ENCODE assay signal across 16 cellular contexts in genomic region chr20:19812056-19812455, GRCh38. TPM values are rescaled to one million over a fixed set of nuclear protein-coding genes. Genes with fewer than 3 reads are reported as not detected.
DNase-seq lines count a peak whose midpoint lies in the region; ATAC-seq, FAIRE-seq and TF ChIP-seq lines count a peak whose summit lies in the region.
"Had no signal": no experiment of that assay in that cellular context is flagged by ENCODE, and none has a peak within 500 bp of the region (broad histone marks: within the 10 kb centered on the region; RNA-seq: fewer than 3 reads in every experiment).

No MANE protein-coding gene starts in this region.

- no peaks in the 10 kb centered on the region for H3K9me3 Mint-ChIP-seq in osteocyte (ENCODE audit: unreplicated experiment)

- H3K27ac Mint-ChIP-seq in osteocyte (ENCODE audit: unreplicated experiment) = peak overlapping the region; percentile 43

- H3K9me3 ChIP-seq in BLaER1 treated with 17β-estradiol and CSF1 and Interleukin-3, amounts not matched to agents 10 nM and 100 nM (replicated peaks in 1 of 11) = no peaks in the 10 kb centered on the region
- H3K9me3 ChIP-seq: MG63 had no signal

- H4K20me1 ChIP-seq in BLaER1 treated with 17β-estradiol and CSF1 and Interleukin-3, amounts not matched to agents 10 nM and 100 nM = no peaks in the 10 kb centered on the region; a peak in 3 of 22 replicates

- H3K4me1 Mint-ChIP-seq in osteocyte (ENCODE audit: unreplicated experiment) = peaks cover 82% of the 10 kb centered on the region

- no peak overlapping the region for H3K4me3 Mint-ChIP-seq in osteocyte (ENCODE audit: unreplicated experiment)

- peak overlapping the region in 8 of 11 experiments; percentile 20 to 64 (median 43); a peak in 14 of 22 replicates for H3K27ac ChIP-seq in BLaER1 treated with 17β-estradiol and CSF1 and Interleukin-3, amounts not matched to agents 10 nM and 100 nM
- H3K27ac ChIP-seq: HL-60 had no signal

- FAIRE-seq in bronchial epithelial cell (lab: Jason Lieb, UNC) (no peak), GM12892 (lab: Jason Lieb, UNC) (no peak)
- FAIRE-seq: K562 had no signal

- peak; percentile 33 for DNase-seq in LHCN-M2 (ENCODE audit: low read depth)
- DNase-seq in bronchial epithelial cell (ENCODE audit: low read depth) = peak; percentile 23
- DNase-seq in osteocyte (ENCODE audit: extremely low spot score, unreplicated experiment) = no peak
- no peak for DNase-seq in glomerular visceral epithelial cell (ENCODE audit: extremely low spot score)
- no peak for DNase-seq in GM12892 (ENCODE audit: insufficient read length)
- no peak for DNase-seq in activated naive CD4-positive, alpha-beta T cell (lab: John Stamatoyannopoulos, UW)
- DNase-seq: C1 segment of cervical spinal cord, EL, MG63, NCI-H1105, NCI-H187 had no signal

- peak overlapping the region; percentile 46 to 86 (median 74) for H3K4me2 ChIP-seq in BLaER1 treated with 17β-estradiol and CSF1 and Interleukin-3, amounts not matched to agents 10 nM and 100 nM

- ATAC-seq in GM18909 (IDR thresholded peaks at IDR 0.05; ENCODE audit: poor library complexity, unreplicated experiment) = no peak
- ATAC-seq: HCT116, K562 had no signal

- no peak for TF ChIP-seq POLR2A in GM12892 (IDR thresholded peaks at IDR 0.05; ENCODE audit: low read depth, low read length)

- peaks cover 18% of the 10 kb centered on the region for H3K36me3 Mint-ChIP-seq in osteocyte (ENCODE audit: unreplicated experiment)

- peaks cover 0 to 15% (median 0%) of the 10 kb centered on the region in 11 experiments; a peak in 3 of 22 replicates for H3K36me3 ChIP-seq in BLaER1 treated with 17β-estradiol and CSF1 and Interleukin-3, amounts not matched to agents 10 nM and 100 nM
- no peaks in the 10 kb centered on the region for H3K36me3 ChIP-seq in bronchial epithelial cell (ENCODE audit: control insufficient read depth, insufficient read depth, low read length)
- H3K36me3 ChIP-seq: MG63 had no signal

- H3K27me3 ChIP-seq in BLaER1 treated with 17β-estradiol and CSF1 and Interleukin-3, amounts not matched to agents 10 nM and 100 nM = no peaks in the 10 kb centered on the region
- H3K27me3 ChIP-seq in bronchial epithelial cell (ENCODE audit: control insufficient read depth, insufficient read depth, low read length) = no peaks in the 10 kb centered on the region
- H3K27me3 ChIP-seq: MG63 had no signal

- H3K4me3 ChIP-seq in BLaER1 treated with 17β-estradiol and CSF1 and Interleukin-3, amounts not matched to agents 10 nM and 100 nM = no peak overlapping the region
- H3K4me3 ChIP-seq in bronchial epithelial cell (ENCODE audit: low read depth, low read length) = no peak overlapping the region
- H3K4me3 ChIP-seq: K562, MG63 had no signal

- H3K27me3 Mint-ChIP-seq in osteocyte (ENCODE audit: unreplicated experiment) = no peaks in the 10 kb centered on the region

- TF ChIP-seq CTCF in bronchial epithelial cell (IDR thresholded peaks at IDR 0.05; ENCODE audit: insufficient read depth, low read length, severe bottlenecking) = no peak
- TF ChIP-seq CTCF in osteocyte (IDR thresholded peaks at IDR 0.05) = no peak

- peaks cover 71 to 99% (median 89%) of the 10 kb centered on the region in 10 experiments for H3K4me1 ChIP-seq in BLaER1 treated with 17β-estradiol and CSF1 and Interleukin-3, amounts not matched to agents 10 nM and 100 nM

- no peak overlapping the region for H3K9ac ChIP-seq in BLaER1 treated with 17β-estradiol and CSF1 and Interleukin-3, amounts not matched to agents 10 nM and 100 nM

RNA-seq across cellular contexts. Expression of gene RIN2, which starts 54.0 kb away (rescaled TPM):
- total RNA-seq in LHCN-M2 (2014; rRNA removed) (71.6 and 73.6 TPM in 2 replicates), bronchial epithelial cell (41.1 and 45.8 TPM in 2 replicates), osteocyte (47.0 and 55.5 TPM in 2 replicates)
- polyA plus RNA-seq in LHCN-M2 (2012) = 24.6 TPM
- not detected for polyA plus RNA-seq in GM12892 (2012; ENCODE audit: missing spikeins)
- polyA plus RNA-seq: K562 had no signal

Comparison
In these comparisons a context has a peak if more than half of its experiments do, and no peak if none do; other contexts are left out.
1. DNase-seq: peak in LHCN-M2 (single experiment) and bronchial epithelial cell (single experiment); none in osteocyte (single experiment), glomerular visceral epithelial cell (single experiment), GM12892 (single experiment) and activated naive CD4-positive, alpha-beta T cell (0 of 4).